ENCODE assay signal across 8 cellular contexts in genomic region chr19:2149980-2150793, GRCh38. TPM values are rescaled to one million over a fixed set of nuclear protein-coding genes. Genes with fewer than 3 reads are reported as not detected.
DNase-seq lines count a peak whose midpoint lies in the region; ATAC-seq lines count a peak whose summit lies in the region.

No MANE protein-coding gene starts in this region.

- no peak for ATAC-seq in Right ventricle myocardium superior (ENCODE audit: poor library complexity)
- ATAC-seq in activated T-cell treated with anti-CD3 and anti-CD28 coated beads, Interleukin-2, amount 50 U/mL, for 72 hours (replicated peaks in 1 of 2), result no peak
- ATAC-seq in stimulated activated effector memory CD8-positive, alpha-beta T cell treated with anti-CD3 and anti-CD28 coated beads, Interleukin-12 subunit alpha, Interleukin-12 subunit beta, amount 100 ng/mL, for 72 hours, result no peak
- ATAC-seq in GM21367 (IDR thresholded peaks at IDR 0.05; ENCODE audit: unreplicated experiment), result no peak
- no peak for ATAC-seq in GM18502 (IDR thresholded peaks at IDR 0.05; ENCODE audit: poor library complexity, unreplicated experiment)

- H3K4me3 ChIP-seq in iPS-15b (ENCODE audit: low read depth, low read length), result peak overlapping the region; percentile 88

- peaks cover 6% of the 10 kb centered on the region for H3K36me3 ChIP-seq in iPS-15b (ENCODE audit: control insufficient read depth, insufficient read depth, low read length)

- H3K36me3 Mint-ChIP-seq in activated T-cell treated with anti-CD3 and anti-CD28 coated beads, Interleukin-2, amount 50 U/mL, for 72 hours (ENCODE audit: insufficient read depth in 2 of 2), result peaks cover 0 to 1% of the 10 kb centered on the region in 2 donors
- peaks cover 52% of the 10 kb centered on the region for H3K36me3 Mint-ChIP-seq in stimulated activated effector memory CD8-positive, alpha-beta T cell treated with anti-CD3 and anti-CD28 coated beads, Interleukin-12 subunit alpha, Interleukin-12 subunit beta, amount 100 ng/mL, for 72 hours

- no peaks in the 10 kb centered on the region for H3K9me3 Mint-ChIP-seq in activated T-cell treated with anti-CD3 and anti-CD28 coated beads, Interleukin-2, amount 50 U/mL, for 72 hours
- no peaks in the 10 kb centered on the region for H3K9me3 Mint-ChIP-seq in stimulated activated effector memory CD8-positive, alpha-beta T cell treated with anti-CD3 and anti-CD28 coated beads, Interleukin-12 subunit alpha, Interleukin-12 subunit beta, amount 100 ng/mL, for 72 hours

- H3K9me3 ChIP-seq in iPS-15b (ENCODE audit: control insufficient read depth, insufficient read depth, low read length), result no peaks in the 10 kb centered on the region

- peak; percentile 62 for DNase-seq in Right ventricle myocardium superior
- DNase-seq in cardiac septum (ENCODE audit: low spot score), result no peak
- DNase-seq in activated T-cell treated with anti-CD3 and anti-CD28 coated beads, Interleukin-2, amount 50 U/mL, for 72 hours, result no peak
- no peak for DNase-seq in stimulated activated effector memory CD8-positive, alpha-beta T cell treated with anti-CD3 and anti-CD28 coated beads, Interleukin-12 subunit alpha, Interleukin-12 subunit beta, amount 100 ng/mL, for 72 hours (ENCODE audit: low spot score in 2 of 2)
- no peak for DNase-seq in GM19240 (ENCODE audit: insufficient read length, low spot score)

- peak overlapping the region; percentile 93 for H3K9ac ChIP-seq in iPS-15b (ENCODE audit: low read depth, low read length)

- H3K4me1 Mint-ChIP-seq in activated T-cell treated with anti-CD3 and anti-CD28 coated beads, Interleukin-2, amount 50 U/mL, for 72 hours (ENCODE audit: low read depth), result peaks cover 55% of the 10 kb centered on the region
- peaks cover 56% of the 10 kb centered on the region for H3K4me1 Mint-ChIP-seq in stimulated activated effector memory CD8-positive, alpha-beta T cell treated with anti-CD3 and anti-CD28 coated beads, Interleukin-12 subunit alpha, Interleukin-12 subunit beta, amount 100 ng/mL, for 72 hours

- intact Hi-C loops in Right ventricle myocardium superior (cut with DNase I) (no loop called here), cardiac septum (cut with DNase I) (loop anchor here (2.0 kb wide), 1 partner anchor 53 kb away; the partner anchor contains the start of genes IZUMO4 and MOB3A)

- peak overlapping the region; percentile 82 to 91 for H3K4me3 Mint-ChIP-seq in activated T-cell treated with anti-CD3 and anti-CD28 coated beads, Interleukin-2, amount 50 U/mL, for 72 hours
- peak overlapping the region; percentile 77 for H3K4me3 Mint-ChIP-seq in stimulated activated effector memory CD8-positive, alpha-beta T cell treated with anti-CD3 and anti-CD28 coated beads, Interleukin-12 subunit alpha, Interleukin-12 subunit beta, amount 100 ng/mL, for 72 hours

- H3K27ac Mint-ChIP-seq in activated T-cell treated with anti-CD3 and anti-CD28 coated beads, Interleukin-2, amount 50 U/mL, for 72 hours, result peak overlapping the region; percentile 88
- H3K27ac Mint-ChIP-seq in stimulated activated effector memory CD8-positive, alpha-beta T cell treated with anti-CD3 and anti-CD28 coated beads, Interleukin-12 subunit alpha, Interleukin-12 subunit beta, amount 100 ng/mL, for 72 hours, result peak overlapping the region; percentile 86

- H3K27me3 ChIP-seq in iPS-15b (ENCODE audit: control insufficient read depth, insufficient read depth, low read length), result no peaks in the 10 kb centered on the region

- H3K27me3 Mint-ChIP-seq in activated T-cell treated with anti-CD3 and anti-CD28 coated beads, Interleukin-2, amount 50 U/mL, for 72 hours (ENCODE audit: low read depth), result no peaks in the 10 kb centered on the region

- peaks cover 13% of the 10 kb centered on the region for H3K4me1 ChIP-seq in iPS-15b (ENCODE audit: control insufficient read depth, insufficient read depth, low read length)

RNA-seq across cellular contexts. Expression of gene AP3D1, which starts 1.2 kb away (rescaled TPM):
- 69.6 TPM for total RNA-seq in Right ventricle myocardium superior
- total RNA-seq in cardiac septum, result 89.0 TPM
- total RNA-seq in activated T-cell treated with anti-CD3 and anti-CD28 coated beads, Interleukin-2, amount 50 U/mL, for 72 hours, result 100 to 1,000 TPM; 111 to 114 TPM

RNA-seq across cellular contexts. Expression of gene DOT1L, which starts 13.5 kb away (rescaled TPM):
- 9.6 TPM for total RNA-seq in Right ventricle myocardium superior
- 15.2 TPM for total RNA-seq in cardiac septum
- total RNA-seq in activated T-cell treated with anti-CD3 and anti-CD28 coated beads, Interleukin-2, amount 50 U/mL, for 72 hours, result 10 to 100 TPM; 50.4 to 55.4 TPM

RNA-seq across cellular contexts. Expression of gene IZUMO4, which starts 53.5 kb away (rescaled TPM):
- total RNA-seq in Right ventricle myocardium superior (1.7 TPM), cardiac septum (4.3 TPM)
- total RNA-seq in activated T-cell treated with anti-CD3 and anti-CD28 coated beads, Interleukin-2, amount 50 U/mL, for 72 hours, result 10 to 100 TPM; 28.5 to 36.9 TPM

RNA-seq across cellular contexts. Expression of gene MOB3A, which starts 54.1 kb away (rescaled TPM):
- total RNA-seq in Right ventricle myocardium superior (15.6 TPM), cardiac septum (17.0 TPM)
- total RNA-seq in activated T-cell treated with anti-CD3 and anti-CD28 coated beads, Interleukin-2, amount 50 U/mL, for 72 hours, result 100 to 1,000 TPM; 129 to 134 TPM
